ENCODE assay signal across 18 cellular contexts in genomic region chrX:16903274-16904019, GRCh38. TPM values are rescaled to one million over a fixed set of nuclear protein-coding genes. Genes with fewer than 3 reads are reported as not detected.
DNase-seq lines count a peak whose midpoint lies in the region; ATAC-seq, FAIRE-seq and TF ChIP-seq lines count a peak whose summit lies in the region.
"Had no signal": no experiment of that assay in that cellular context is flagged by ENCODE, and none has a peak within 500 bp of the region (broad histone marks: within the 10 kb centered on the region; RNA-seq: fewer than 3 reads in every experiment).

No MANE protein-coding gene starts in this region.

- in situ Hi-C loops in KBM-7 (cut with MboI; ENCODE audit: low pct_unique_long_range_greater_than_20kb, low sequenced_read_pairs) = no loop called here

- H3K27me3 ChIP-seq in suprapubic skin (no peaks in the 10 kb centered on the region), right cardiac atrium (ENCODE audit: control insufficient read depth, insufficient read depth) (no peaks in the 10 kb centered on the region)
- H3K27me3 ChIP-seq: BE2C had no signal

- no peaks in the 10 kb centered on the region for H3K36me3 ChIP-seq in suprapubic skin
- H3K36me3 ChIP-seq: BE2C had no signal

- peak; percentile 84 for FAIRE-seq in GM18507 (lab: Jason Lieb, UNC)
- FAIRE-seq: bronchial epithelial cell had no signal

- H3K4me3 ChIP-seq in suprapubic skin = no peak overlapping the region
- no peak overlapping the region for H3K4me3 ChIP-seq in right cardiac atrium (ENCODE audit: low read length)
- H3K4me3 ChIP-seq: PC-9 had no signal

- 76% methylated on average over 8 of the region's 8 CpGs for WGBS in suprapubic skin
- 75% methylated on average over 8 of the region's 8 CpGs for WGBS in right cardiac atrium

- H3K4me3 Mint-ChIP-seq in activated B cell treated with CpG ODN at 0.5 μM for 24 hours = no peak overlapping the region
- H3K4me3 Mint-ChIP-seq: activated CD4-positive, alpha-beta memory T cell treated with anti-CD3 and anti-CD28 coated beads, Interleukin-2, amount 10 ng/mL, durations not matched to agents 7 days and 5 days; activated naive CD4-positive, alpha-beta T cell treated with anti-CD3 and anti-CD28 coated beads for 36 hours had no signal

- no peak overlapping the region for H3K27ac ChIP-seq in suprapubic skin
- H3K27ac ChIP-seq in right cardiac atrium (ENCODE audit: low read length) = no peak overlapping the region
- H3K27ac ChIP-seq: PC-9 had no signal

- no peaks in the 10 kb centered on the region for H3K9me3 Mint-ChIP-seq in activated B cell treated with CpG ODN at 0.5 μM for 24 hours
- H3K9me3 Mint-ChIP-seq: activated CD4-positive, alpha-beta memory T cell treated with anti-CD3 and anti-CD28 coated beads, Interleukin-2, amount 10 ng/mL, durations not matched to agents 7 days and 5 days; activated naive CD4-positive, alpha-beta T cell treated with anti-CD3 and anti-CD28 coated beads for 36 hours had no signal

- intact Hi-C loops in activated B cell treated with CpG ODN at 0.5 μM for 24 hours (cut with micrococcal nuclease) (no loop called here), right cardiac atrium (cut with DNase I) (no loop called here)

- TF ChIP-seq POLR2A in suprapubic skin (IDR thresholded peaks at IDR 0.05) = no peak

- TF ChIP-seq EP300 in suprapubic skin (IDR thresholded peaks at IDR 0.05) = no peak

- TF ChIP-seq CTCF in activated B cell treated with CpG ODN at 0.5 μM for 24 hours (IDR thresholded peaks at IDR 0.05) = no peak
- no peak for TF ChIP-seq CTCF in suprapubic skin (IDR thresholded peaks at IDR 0.05)

- POLR2A ChIA-PET in activated B cell treated with CpG ODN at 0.5 μM for 24 hours (lab: Charles Lee) = interaction anchor here (0.7 to 1.6 kb wide), 3 partner anchors 21 to 76 kb away, joined by 3 to 6 read pairs (median 6); no protein-coding TSS in a partner anchor

- peak overlapping the region; percentile 30 for H3K27ac Mint-ChIP-seq in activated B cell treated with CpG ODN at 0.5 μM for 24 hours
- H3K27ac Mint-ChIP-seq: activated CD4-positive, alpha-beta memory T cell treated with anti-CD3 and anti-CD28 coated beads, Interleukin-2, amount 10 ng/mL, durations not matched to agents 7 days and 5 days; activated naive CD4-positive, alpha-beta T cell treated with anti-CD3 and anti-CD28 coated beads for 36 hours had no signal

- H3K9me3 ChIP-seq in suprapubic skin (no peaks in the 10 kb centered on the region), right cardiac atrium (ENCODE audit: control insufficient read depth, low read length) (no peaks in the 10 kb centered on the region)
- H3K9me3 ChIP-seq: BE2C had no signal

- peaks cover 14% of the 10 kb centered on the region for H3K4me1 Mint-ChIP-seq in activated B cell treated with CpG ODN at 0.5 μM for 24 hours
- H3K4me1 Mint-ChIP-seq: activated CD4-positive, alpha-beta memory T cell treated with anti-CD3 and anti-CD28 coated beads, Interleukin-2, amount 10 ng/mL, durations not matched to agents 7 days and 5 days had no signal

- H3K36me3 Mint-ChIP-seq in activated B cell treated with CpG ODN at 0.5 μM for 24 hours (ENCODE audit: low read depth) = no peaks in the 10 kb centered on the region

- peak; percentile 75 for ATAC-seq in GM21529 (IDR thresholded peaks at IDR 0.05; ENCODE audit: unreplicated experiment)
- peak; percentile 21 for ATAC-seq in activated B cell treated with CpG ODN at 0.5 μM for 24 hours (ENCODE audit: low read depth)
- ATAC-seq in GM21717 (IDR thresholded peaks at IDR 0.05; ENCODE audit: unreplicated experiment) = no peak
- no peak for ATAC-seq in right cardiac atrium

- no peaks in the 10 kb centered on the region for H3K27me3 Mint-ChIP-seq in activated B cell treated with CpG ODN at 0.5 μM for 24 hours

- H3K4me1 ChIP-seq in suprapubic skin = no peaks in the 10 kb centered on the region
- H3K4me1 ChIP-seq in right cardiac atrium (ENCODE audit: control insufficient read depth, insufficient read depth, low read length) = no peaks in the 10 kb centered on the region
- H3K4me1 ChIP-seq: BE2C had no signal

- CTCF ChIA-PET in activated B cell treated with CpG ODN at 0.5 μM for 24 hours (lab: Charles Lee) = interaction anchor here (0.7 to 1.6 kb wide), 3 partner anchors 11 to 834 kb away, joined by 3 to 7 read pairs (median 3); no protein-coding TSS in a partner anchor

- no peak for DNase-seq in GM18507 (ENCODE audit: extremely low spot score, insufficient read length, low read depth)
- peak; percentile 73 for DNase-seq in KBM-7
- no peak for DNase-seq in activated B cell treated with CpG ODN at 0.5 μM for 24 hours
- DNase-seq in suprapubic skin (ENCODE audit: low spot score in 2 of 2) = no peak
- no peak for DNase-seq in cerebellar cortex (ENCODE audit: low spot score)
- no peak for DNase-seq in right cardiac atrium
- DNase-seq: activated CD4-positive, alpha-beta memory T cell treated with anti-CD3 and anti-CD28 coated beads, Interleukin-2, amount 10 ng/mL, durations not matched to agents 7 days and 5 days; activated naive CD4-positive, alpha-beta T cell treated with anti-CD3 and anti-CD28 coated beads for 36 hours; BE2C; glutamatergic neuron; PC-9; retina; stimulated activated CD4-positive, alpha-beta T cell treated with anti-CD3 and anti-CD28 coated beads, Interleukin-4, amount 100 ng/mL, for 1 hour; stimulated activated naive CD4-positive, alpha-beta T cell treated with Interleukin-2 at 50 U/mL for 16 hours had no signal

RNA-seq across cellular contexts. Expression of gene RBBP7, which starts 33.3 kb away (rescaled TPM):
- total RNA-seq in activated B cell treated with CpG ODN at 0.5 μM for 24 hours = 97.9 and 103 TPM in 2 replicates
- 10 to 100 TPM; 62.9 to 88.8 (median 66.0) TPM for total RNA-seq in suprapubic skin
- 10 to 100 TPM; 86.9 to 99.3 (median 92.3) TPM for total RNA-seq in right cardiac atrium
- 118 TPM for polyA plus RNA-seq in right cardiac atrium

RNA-seq across cellular contexts. Expression of gene REPS2, which starts 43.0 kb away (rescaled TPM):
- total RNA-seq in activated B cell treated with CpG ODN at 0.5 μM for 24 hours (1.6 and 2.0 TPM in 2 replicates), suprapubic skin (10 to 100 TPM in 1 of 4 donors, 1 to 10 TPM in 3; 6.2 to 10.9 (median 8.6) TPM), right cardiac atrium (10 to 100 TPM in 2 of 4 donors, 1 to 10 TPM in 2; 8.1 to 10.4 (median 9.5) TPM)
- 3.4 TPM for polyA plus RNA-seq in right cardiac atrium
- total RNA-seq: activated naive CD4-positive, alpha-beta T cell treated with anti-CD3 and anti-CD28 coated beads for 36 hours; T-helper 2 cell treated with Interferon-gamma antibody and Interleukin-4, amounts not matched to agents 100 ng/mL and 5 ng/mL, for 36 hours had no signal

Comparison
In these comparisons a context has a peak if more than half of its experiments do, and no peak if none do; other contexts are left out.
1. ATAC-seq: peak in GM21529 (single experiment) and activated B cell treated with CpG ODN at 0.5 μM for 24 hours (single experiment); none in GM21717 (single experiment) and right cardiac atrium (0 of 2).